33 cellular contexts compared by ENCODE assay signal in the genomic region with DNA sequence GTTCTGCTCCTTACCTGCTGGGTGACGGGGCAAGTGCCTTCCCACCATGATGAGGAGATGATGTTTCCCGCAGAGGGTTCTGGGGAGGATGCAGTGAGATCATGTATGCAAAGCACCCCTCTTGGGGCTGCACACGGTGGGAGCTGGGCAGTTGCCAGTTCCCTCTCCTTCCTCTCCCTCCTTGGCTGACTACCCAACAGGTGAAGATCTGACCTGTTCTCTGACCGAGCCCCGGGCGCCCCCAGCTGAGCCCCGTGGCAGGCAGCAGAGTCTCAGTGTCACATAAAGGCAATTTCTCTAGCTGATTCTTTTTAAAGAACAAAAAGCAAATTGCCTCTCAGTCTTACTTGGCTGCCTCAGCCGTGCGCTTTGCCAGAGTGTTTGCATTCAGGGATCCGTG.
A peak's percentile ranks its signal among the peaks of the same experiment; 100 is the strongest.
DNase-seq lines count a peak whose midpoint lies in the region; ATAC-seq and TF ChIP-seq lines count a peak whose summit lies in the region.
"Had no signal": no experiment of that assay in that cellular context is flagged by ENCODE, and none has a peak within 500 bp of the region (broad histone marks: within the 10 kb centered on the region; RNA-seq: fewer than 3 reads in every experiment).

No MANE protein-coding gene starts in this region.

- DNase-seq in GM12865 (ENCODE audit: low read depth) (peak; percentile 21), MM.1S (no peak), caudate nucleus (lab: John Stamatoyannopoulos, UW) (no peak), type B pancreatic cell (ENCODE audit: extremely low spot score, unreplicated experiment) (no peak), posterior cingulate gyrus (no peak), hepatocyte (ENCODE audit: low spot score) (no peak)
- DNase-seq: activated CD4-positive, CD25-positive, alpha-beta regulatory T cell treated with anti-CD3 and anti-CD28 coated beads, Interleukin-2, amount 50 U/mL, for 72 hours; activated CD8-positive, alpha-beta T cell treated with anti-CD3 and anti-CD28 coated beads, Interleukin-2, amount 10 ng/mL, durations not matched to agents 7 days and 5 days; activated naive CD4-positive, alpha-beta T cell treated with anti-CD3 and anti-CD28 coated beads, Interleukin-2, amount 50 U/mL, for 16 hours; amniotic stem cell; C1 segment of cervical spinal cord; COR-L47; DMS53; effector CD8-positive, alpha-beta T cell; GDM1; glutamatergic neuron; GOT3; islet precursor cell; left ventricle myocardium superior; NCI-H1048; NCI-H1694 treated with DMSO at 0.1 percent for 48 hours; NCI-H524 treated with DMSO at 0.1 percent for 48 hours; SHP77; stimulated activated CD4-positive, alpha-beta T cell treated with anti-CD3 and anti-CD28 coated beads, Interleukin-15, amount 100 ng/mL, for 24 hours; stimulated activated CD4-positive, alpha-beta T cell treated with anti-CD3 and anti-CD28 coated beads, Interleukin-4, amount 100 ng/mL, for 4 hours; substantia nigra; T-helper 2 cell had no signal

- H3K9me2 ChIP-seq in MM.1S (replicated peaks; ENCODE audit: insufficient read depth, low read length), result no peaks in the 10 kb centered on the region
- H3K9me2 ChIP-seq in neural cell (ENCODE audit: insufficient read depth, low read length), result no peaks in the 10 kb centered on the region
- H3K9me2 ChIP-seq in hepatocyte (replicated peaks; ENCODE audit: insufficient read depth), result no peaks in the 10 kb centered on the region

- H3K27me3 ChIP-seq in MM.1S (replicated peaks; ENCODE audit: insufficient read depth, low read length) (no peaks in the 10 kb centered on the region), neural cell (ENCODE audit: insufficient read depth, low read depth, low read length) (no peaks in the 10 kb centered on the region), hepatocyte (no peaks in the 10 kb centered on the region)

- H4K20me1 ChIP-seq in MM.1S (ENCODE audit: insufficient read depth, low read length) (no peaks in the 10 kb centered on the region), neural cell (ENCODE audit: insufficient read depth) (no peaks in the 10 kb centered on the region), hepatocyte (ENCODE audit: insufficient read depth, poor library complexity, severe bottlenecking) (no peaks in the 10 kb centered on the region)

- H3K4me1 ChIP-seq in MM.1S (ENCODE audit: low read length) (peaks cover 12% of the 10 kb centered on the region), hepatocyte (ENCODE audit: insufficient read depth) (no peaks in the 10 kb centered on the region)
- H3K4me1 ChIP-seq: prostate gland had no signal

- no peak for TF ChIP-seq EP300 in neural cell (conservative IDR thresholded peaks at IDR 0.05; ENCODE audit: poor library complexity, severe bottlenecking)

- H3K79me2 ChIP-seq in MM.1S (ENCODE audit: low read length) (no peaks in the 10 kb centered on the region), neural cell (replicated peaks; ENCODE audit: insufficient read depth, low read length) (no peaks in the 10 kb centered on the region), hepatocyte (no peaks in the 10 kb centered on the region)

- H3K4me3 Mint-ChIP-seq in type B pancreatic cell, result no peak overlapping the region
- H3K4me3 Mint-ChIP-seq: activated CD8-positive, alpha-beta T cell treated with anti-CD3 and anti-CD28 coated beads, Interleukin-2, amount 10 ng/mL, durations not matched to agents 7 days and 5 days; mesothelial cell of epicardium had no signal

- H3F3A ChIP-seq in MM.1S (ENCODE audit: insufficient read depth, low read length), result 0 out of 2 replicates have a peak, but pooled peaks cover 5% of the 10 kb centered on the region
- H3F3A ChIP-seq in neural cell (ENCODE audit: insufficient read depth, low read length, poor library complexity, severe bottlenecking), result no peaks in the 10 kb centered on the region

- TF ChIP-seq CTCF in GM12865 (IDR thresholded peaks at IDR 0.05; ENCODE audit: insufficient read depth, low read depth, low read length, missing control alignments) (no peak), MM.1S (IDR thresholded peaks at IDR 0.05; ENCODE audit: low read length) (no peak), neural cell (IDR thresholded peaks at IDR 0.05; ENCODE audit: poor library complexity, severe bottlenecking) (no peak), type B pancreatic cell (conservative IDR thresholded peaks at IDR 0.05) (no peak), hepatocyte (IDR thresholded peaks at IDR 0.05; ENCODE audit: poor library complexity) (no peak)

- no peaks in the 10 kb centered on the region for H3K9me3 ChIP-seq in MM.1S (replicated peaks; ENCODE audit: insufficient read depth, low read length)
- no peaks in the 10 kb centered on the region for H3K9me3 ChIP-seq in neural cell (ENCODE audit: low read length)
- H3K9me3 ChIP-seq in hepatocyte (ENCODE audit: low read depth), result no peaks in the 10 kb centered on the region
- H3K9me3 ChIP-seq: neutrophil, prostate gland had no signal

- 85% methylated on average over 10 of the region's 10 CpGs for WGBS in hepatocyte (ENCODE audit: low lambda C conversion rate, missing lambda C conversion rate)

- TF ChIP-seq RAD21 in neural cell (conservative IDR thresholded peaks at IDR 0.05), result no peak

- intact Hi-C loops in posterior cingulate gyrus (cut with DNase I), result no loop called here

- H3K27ac Mint-ChIP-seq in type B pancreatic cell, result no peak overlapping the region
- H3K27ac Mint-ChIP-seq: activated CD8-positive, alpha-beta T cell treated with anti-CD3 and anti-CD28 coated beads, Interleukin-2, amount 10 ng/mL, durations not matched to agents 7 days and 5 days; mesothelial cell of epicardium had no signal

- H3K27ac ChIP-seq in MM.1S (ENCODE audit: low read length), result no peak overlapping the region
- peak overlapping the region; percentile 22 for H3K27ac ChIP-seq in caudate nucleus (ENCODE audit: low read depth, low read length)
- peak overlapping the region; percentile 59 for H3K27ac ChIP-seq in neural cell (ENCODE audit: low read length)
- no peak overlapping the region for H3K27ac ChIP-seq in hepatocyte
- H3K27ac ChIP-seq: epithelial cell of prostate, neutrophil, prostate gland had no signal

- H3K9ac ChIP-seq in MM.1S (ENCODE audit: low read length) (no peak overlapping the region), neural cell (ENCODE audit: low read length) (peak overlapping the region; percentile 51)

- peaks cover 4% of the 10 kb centered on the region for H3K36me3 Mint-ChIP-seq in type B pancreatic cell
- H3K36me3 Mint-ChIP-seq: mesothelial cell of epicardium had no signal

- H3K4me3 ChIP-seq in GM12865 (ENCODE audit: low read depth, low read length) (no peak overlapping the region), MM.1S (ENCODE audit: low read length) (peak overlapping the region; percentile 6; the same call in 1 of the 2 replicates), neural cell (ENCODE audit: low read length) (peak overlapping the region; percentile 53), hepatocyte (no peak overlapping the region)
- H3K4me3 ChIP-seq: prostate gland had no signal

- no peak for ATAC-seq in HG02885 (IDR thresholded peaks at IDR 0.05; ENCODE audit: poor library complexity, unreplicated experiment)
- ATAC-seq: activated CD8-positive, alpha-beta T cell treated with anti-CD3 and anti-CD28 coated beads, Interleukin-2, amount 10 ng/mL, durations not matched to agents 7 days and 5 days; left ventricle myocardium superior had no signal

- peak overlapping the region; percentile 24; the same call in 1 of the 2 replicates for H3K4me2 ChIP-seq in MM.1S (ENCODE audit: low read depth, low read length)
- H3K4me2 ChIP-seq in neural cell (ENCODE audit: low read length), result peak overlapping the region; percentile 33
- H3K4me2 ChIP-seq in hepatocyte, result no peak overlapping the region

- H3K4me1 Mint-ChIP-seq in type B pancreatic cell (ENCODE audit: unreplicated experiment), result peaks cover 3% of the 10 kb centered on the region
- H3K4me1 Mint-ChIP-seq: mesothelial cell of epicardium had no signal

- H3K36me3 ChIP-seq in MM.1S (replicated peaks; ENCODE audit: insufficient read depth, low read length), result no peaks in the 10 kb centered on the region
- no peaks in the 10 kb centered on the region for H3K36me3 ChIP-seq in neural cell (ENCODE audit: insufficient read depth, low read length)
- H3K36me3 ChIP-seq in hepatocyte (replicated peaks; ENCODE audit: insufficient read depth, low read depth), result no peaks in the 10 kb centered on the region
- H3K36me3 ChIP-seq: neutrophil, prostate gland had no signal

- H2AFZ ChIP-seq in MM.1S (ENCODE audit: low read length), result no peak overlapping the region
- H2AFZ ChIP-seq in neural cell (ENCODE audit: low read depth, low read length), result no peak overlapping the region
- H2AFZ ChIP-seq in hepatocyte, result no peak overlapping the region

- H3K27me3 Mint-ChIP-seq in type B pancreatic cell, result peaks cover 28% of the 10 kb centered on the region

- peaks cover 6% of the 10 kb centered on the region for H3K9me3 Mint-ChIP-seq in type B pancreatic cell
- H3K9me3 Mint-ChIP-seq: mesothelial cell of epicardium had no signal

TF ChIP-seq in neural cell, 6 proteins besides CTCF, POLR2A, EP300 and RAD21 (continues in another document):
- no peak for TF ChIP-seq REST (IDR thresholded peaks at IDR 0.05; ENCODE audit: borderline replicate concordance)
- TF ChIP-seq POLR2AphosphoS5 (IDR thresholded peaks at IDR 0.05), result no peak
- no peak for TF ChIP-seq MXI1 (conservative IDR thresholded peaks at IDR 0.05; ENCODE audit: poor library complexity, severe bottlenecking)
- no peak for TF ChIP-seq SMC3 (conservative IDR thresholded peaks at IDR 0.05; ENCODE audit: poor library complexity)
- no peak for TF ChIP-seq TAF1 (IDR thresholded peaks at IDR 0.05; ENCODE audit: low read depth)

Comparison
In these comparisons a context has a peak if more than half of its experiments do, and no peak if none do; other contexts are left out.
1. H3K4me3 ChIP-seq: peak in MM.1S (single experiment) and neural cell (single experiment); none in GM12865 (single experiment) and hepatocyte (single experiment).
2. H3K27ac ChIP-seq: peak in caudate nucleus (single experiment) and neural cell (single experiment); none in MM.1S (single experiment) and hepatocyte (single experiment).